ENCODE assay signal across 15 cellular contexts in the genomic region with DNA sequence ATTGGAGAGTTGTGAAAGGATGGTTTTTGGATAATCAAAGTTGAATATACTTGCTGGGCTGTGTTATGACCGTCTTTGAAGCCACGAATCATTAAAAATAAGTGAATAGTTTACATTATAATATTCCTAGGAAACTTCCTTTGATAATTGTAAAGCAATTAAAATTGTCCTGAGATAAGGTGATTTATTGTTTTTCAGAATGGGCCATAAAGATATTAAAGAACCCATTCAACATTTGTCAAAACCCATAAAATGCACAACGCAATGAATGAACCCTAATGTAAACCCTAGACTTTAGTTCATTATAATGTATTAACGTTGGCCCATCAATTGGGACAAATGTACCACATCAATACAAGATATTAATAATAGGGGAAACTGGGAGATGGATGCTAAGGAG.
"Had no signal": no experiment of that assay in that cellular context is flagged by ENCODE, and none has a peak within 500 bp of the region (broad histone marks: within the 10 kb centered on the region; RNA-seq: fewer than 3 reads in every experiment).

No MANE protein-coding gene starts in this region.

- H3K36me3 ChIP-seq: colonic mucosa, heart right ventricle, vagina had no signal

- H3K4me1 ChIP-seq: colonic mucosa had no signal

- ATAC-seq: heart right ventricle; natural killer cell treated with Interleukin-12 subunit alpha and Interleukin-12 subunit beta and Interleukin-15 and Interleukin-18, amount 100 ng/mL, for 72 hours; stimulated activated naive B cell treated with anti-CD40 and anti-IgM and Interleukin-4, amounts not matched to agents 10 μg/mL and 1 μg/mL and 100 μg/mL, for 72 hours; WTC11 had no signal

- H3K27me3 ChIP-seq: colonic mucosa, vagina had no signal

- H3K9me3 ChIP-seq: colonic mucosa, heart right ventricle, vagina had no signal

- H3K27ac ChIP-seq: colonic mucosa, vagina had no signal

- H3K4me3 ChIP-seq: colonic mucosa, heart right ventricle, lung, vagina had no signal

- DNase-seq: activated gamma-delta T cell treated with Interleukin-2 at 50 U/mL for 16 hours; activated T-cell treated with anti-CD3 and anti-CD28 coated beads, Interleukin-2, amount 50 U/mL, for 1 hour; aorta; central memory CD4-positive, alpha-beta T cell; colonic mucosa; heart right ventricle; islet precursor cell; stimulated activated CD4-positive, alpha-beta T cell treated with anti-CD3 and anti-CD28 coated beads, Interleukin-2, amount 100 ng/mL, for 48 hours; stimulated activated CD8-positive, alpha-beta memory T cell treated with anti-CD3 and anti-CD28 coated beads, Interleukin-4, amount 100 ng/mL, for 48 hours; stimulated activated naive B cell treated with anti-CD40 and anti-IgM and Interleukin-4, amounts not matched to agents 10 μg/mL and 1 μg/mL and 100 μg/mL, for 72 hours; T1000 had no signal
